In the genomic region with DNA sequence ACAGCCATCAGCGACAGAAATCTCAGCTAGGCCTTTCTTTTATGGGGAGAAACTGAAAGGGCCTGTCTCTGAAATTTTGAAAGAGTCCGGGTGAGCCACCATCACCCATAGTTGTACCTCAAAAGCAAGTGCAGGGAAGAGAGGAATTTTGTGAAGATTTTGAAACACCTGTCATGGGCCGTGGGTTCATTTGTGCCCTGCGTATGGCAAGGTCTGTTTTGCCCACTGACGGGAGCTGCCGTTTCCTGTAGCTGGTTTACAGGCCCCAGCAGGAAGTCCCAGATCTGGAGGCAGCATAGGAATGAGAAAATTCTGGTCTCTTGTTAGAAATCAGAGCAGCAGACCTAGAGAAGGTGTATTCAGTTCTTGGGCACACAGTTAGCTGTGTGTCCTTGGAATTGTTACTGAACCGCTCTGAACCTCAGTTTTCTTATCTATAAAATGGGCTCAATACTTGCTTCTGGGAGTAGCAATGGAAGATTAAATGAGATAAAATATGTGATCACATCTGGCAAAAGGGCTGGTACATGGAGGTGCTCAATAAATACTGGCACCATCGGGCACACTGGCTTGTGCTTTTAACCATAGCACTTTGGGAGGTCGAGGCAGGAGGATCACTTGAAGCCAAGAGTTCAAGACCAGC, we compare ENCODE assay signal across 13 cellular contexts.
"Had no signal": no experiment of that assay in that cellular context is flagged by ENCODE, and none has a peak within 500 bp of the region (broad histone marks: within the 10 kb centered on the region; RNA-seq: fewer than 3 reads in every experiment).

No MANE protein-coding gene starts in this region.

- H3K27ac Mint-ChIP-seq: activated T-helper 1 cell treated with anti-CD3 and anti-CD28 coated beads, Interleukin-12 subunit alpha, Interleukin-12 subunit beta, Interleukin-2, Interleukin-4 antibody, amounts not matched to agents 30 ng/mL and 10 ng/mL and 1 ng/mL, durations not matched to agents 14 hours and 24 hours and 36 hours; stimulated activated effector memory CD8-positive, alpha-beta T cell treated with anti-CD3 and anti-CD28 coated beads, Interleukin-12 subunit alpha, Interleukin-12 subunit beta, amount 100 ng/mL, for 72 hours; WTC11 had no signal

- H3K27ac ChIP-seq: foreskin keratinocyte, neutrophil, skin epidermis had no signal

- ATAC-seq: foreskin keratinocyte; stimulated activated effector memory CD8-positive, alpha-beta T cell treated with anti-CD3 and anti-CD28 coated beads, Interleukin-12 subunit alpha, Interleukin-12 subunit beta, amount 100 ng/mL, for 72 hours; WTC11 had no signal

- H3K36me3 ChIP-seq: cardiac muscle cell, neutrophil had no signal

- H3K4me1 ChIP-seq: foreskin keratinocyte had no signal

- H3K27me3 ChIP-seq: cardiac muscle cell, neutrophil had no signal

- H3K9me3 ChIP-seq: neutrophil, SK-N-SH had no signal

- H3K4me3 ChIP-seq: cardiac muscle cell, lung, skin epidermis had no signal

- H3K36me3 Mint-ChIP-seq: stimulated activated effector memory CD8-positive, alpha-beta T cell treated with anti-CD3 and anti-CD28 coated beads, Interleukin-12 subunit alpha, Interleukin-12 subunit beta, amount 100 ng/mL, for 72 hours; WTC11 had no signal

- H3K4me3 Mint-ChIP-seq: activated T-helper 1 cell treated with anti-CD3 and anti-CD28 coated beads, Interleukin-12 subunit alpha, Interleukin-12 subunit beta, Interleukin-2, Interleukin-4 antibody, amounts not matched to agents 30 ng/mL and 10 ng/mL and 1 ng/mL, durations not matched to agents 14 hours and 24 hours and 36 hours; naive B cell; stimulated activated effector memory CD8-positive, alpha-beta T cell treated with anti-CD3 and anti-CD28 coated beads, Interleukin-12 subunit alpha, Interleukin-12 subunit beta, amount 100 ng/mL, for 72 hours; WTC11 had no signal

- DNase-seq: effector CD4-positive, alpha-beta T cell; foreskin keratinocyte; left colon; naive B cell; retina; SK-N-SH had no signal

- H3K4me1 Mint-ChIP-seq: naive B cell had no signal

- H3K9me3 Mint-ChIP-seq: stimulated activated effector memory CD8-positive, alpha-beta T cell treated with anti-CD3 and anti-CD28 coated beads, Interleukin-12 subunit alpha, Interleukin-12 subunit beta, amount 100 ng/mL, for 72 hours had no signal
